In genomic region chr1:77282187-77282865, GRCh38 we compare ENCODE assay signal across 1 cellular context.
TF ChIP-seq lines count a peak whose summit lies in the region.

No MANE protein-coding gene starts in this region.

TF ChIP-seq in H1, 55 proteins besides CTCF, POLR2A, EP300 and RAD21 (continued from another document):
- 0 out of 2 replicates have a peak, but pooled peaks have one; percentile 10 for TF ChIP-seq PHF8 (conservative IDR thresholded peaks at IDR 0.05; ENCODE audit: low read depth, low read length)
- TF ChIP-seq YY1 (IDR thresholded peaks at IDR 0.05; ENCODE audit: low read depth, low read length), result peak; percentile 51; the same call in 1 of the 2 replicates
- peak; percentile 32 for TF ChIP-seq RNF2 (IDR thresholded peaks at IDR 0.05; ENCODE audit: borderline replicate concordance, low read depth, low read length, missing control alignments, poor library complexity, severe bottlenecking)
- peak; percentile 59 for TF ChIP-seq EZH2 (IDR thresholded peaks at IDR 0.05; ENCODE audit: low read depth, low read length, severe bottlenecking)
- TF ChIP-seq HDAC2 (IDR thresholded peaks at IDR 0.05; ENCODE audit: borderline replicate concordance in 1 of 2, low read depth in 2 of 2, low read length in 2 of 2), result no peak
- peak; percentile 54 for TF ChIP-seq TAF1 (IDR thresholded peaks at IDR 0.05; ENCODE audit: low read depth, low read length)
- peak; percentile 32 for TF ChIP-seq KDM4A (IDR thresholded peaks at IDR 0.05; ENCODE audit: low read depth, low read length, severe bottlenecking)
- TF ChIP-seq EGR1 (IDR thresholded peaks at IDR 0.05; ENCODE audit: borderline replicate concordance, low read depth, low read length), result no peak
- peak; percentile 91 for TF ChIP-seq E2F6 (IDR thresholded peaks at IDR 0.05)
TF ChIP-seq in H1: peak in this region for 10.
